Comparison of ENCODE assay signal across 8 cellular contexts in the genomic region with DNA sequence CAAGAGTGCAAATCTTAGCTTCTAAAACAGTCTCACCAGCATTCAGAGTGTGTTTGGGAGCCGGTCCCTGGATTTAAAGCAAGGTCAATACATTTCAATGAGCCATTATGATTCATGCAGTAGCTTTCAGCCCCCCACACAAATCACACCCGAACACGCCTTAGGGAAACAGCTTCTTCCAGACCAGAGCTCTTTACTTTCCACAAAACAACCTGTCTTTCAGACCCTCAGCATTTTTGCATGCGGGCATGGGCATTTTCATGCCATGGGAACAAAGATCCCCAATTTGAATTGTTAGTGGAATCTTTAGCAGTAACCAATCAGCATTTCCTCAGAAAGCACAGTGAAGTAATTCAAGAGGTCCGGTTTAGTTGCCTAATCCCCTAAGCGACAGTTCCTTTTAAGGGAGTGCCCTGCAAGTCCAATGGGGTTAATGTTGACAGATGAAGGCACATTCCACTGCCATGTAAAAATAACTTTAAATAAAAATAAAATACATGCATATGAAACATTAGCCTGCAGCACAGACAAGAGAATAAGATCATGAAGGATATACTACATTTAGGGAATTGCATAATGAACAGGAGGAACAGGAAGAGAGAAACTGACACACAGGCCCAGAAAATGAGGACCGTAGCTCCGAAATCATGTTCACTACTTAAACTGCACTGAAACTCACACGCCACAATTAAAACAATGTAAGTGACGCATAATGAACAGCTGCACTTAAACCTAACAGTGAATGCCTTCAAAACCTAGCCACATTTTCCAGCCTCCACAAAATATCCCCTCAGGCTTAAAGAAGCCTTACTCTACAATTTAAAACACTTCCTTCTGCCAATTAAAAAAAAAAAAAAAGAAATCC. TPM values are rescaled to one million over a fixed set of nuclear protein-coding genes. Genes with fewer than 3 reads are reported as not detected.
DNase-seq lines count a peak whose midpoint lies in the region; TF ChIP-seq lines count a peak whose summit lies in the region.

No MANE protein-coding gene starts in this region.

- peaks cover 22% of the 10 kb centered on the region for H3K36me3 Mint-ChIP-seq in activated CD4-positive, alpha-beta T cell treated with anti-CD3 and anti-CD28 coated beads, Interleukin-2, amount 10 ng/mL, durations not matched to agents 24 days and 14 days (ENCODE audit: low read depth)

- H3K27me3 ChIP-seq in WERI-Rb-1 (ENCODE audit: insufficient read depth, low read depth, severe bottlenecking) (no peaks in the 10 kb centered on the region), iPS-18a (ENCODE audit: control insufficient read depth, insufficient read depth, low read length) (peaks cover 62% of the 10 kb centered on the region), stomach smooth muscle (ENCODE audit: control insufficient read depth in 1 of 2, insufficient read depth in 2 of 2, low read length in 2 of 2) (no peaks in the 10 kb centered on the region)

- H3K4me3 ChIP-seq in WERI-Rb-1 (ENCODE audit: low read depth, low read length) (peak overlapping the region; percentile 25), iPS-18a (ENCODE audit: low read length) (peak overlapping the region; percentile 34), stomach smooth muscle (ENCODE audit: low read length in 2 of 2) (peak overlapping the region; percentile 13 to 44)

- TF ChIP-seq CTCF in WERI-Rb-1 (IDR thresholded peaks at IDR 0.05; ENCODE audit: low read depth, low read length): no peak
- TF ChIP-seq CTCF in GM10266 (IDR thresholded peaks at IDR 0.05; ENCODE audit: control insufficient read depth, insufficient read depth, low read depth, missing control alignments): no peak

- peaks cover 20% of the 10 kb centered on the region for H3K36me3 ChIP-seq in WERI-Rb-1
- no peaks in the 10 kb centered on the region for H3K36me3 ChIP-seq in iPS-18a (ENCODE audit: control insufficient read depth, low read depth, low read length)
- H3K36me3 ChIP-seq in stomach smooth muscle (ENCODE audit: control insufficient read depth in 2 of 2, insufficient read depth in 2 of 2, low read length in 2 of 2): no peaks in the 10 kb centered on the region

- H3K27ac Mint-ChIP-seq in activated CD4-positive, alpha-beta T cell treated with anti-CD3 and anti-CD28 coated beads, Interleukin-2, amount 10 ng/mL, durations not matched to agents 24 days and 14 days: no peak overlapping the region

- peaks cover 69% of the 10 kb centered on the region for H3K4me1 Mint-ChIP-seq in activated CD4-positive, alpha-beta T cell treated with anti-CD3 and anti-CD28 coated beads, Interleukin-2, amount 10 ng/mL, durations not matched to agents 24 days and 14 days

- H3K9me3 Mint-ChIP-seq in activated CD4-positive, alpha-beta T cell treated with anti-CD3 and anti-CD28 coated beads, Interleukin-2, amount 10 ng/mL, durations not matched to agents 24 days and 14 days: peaks cover 7% of the 10 kb centered on the region

- intact Hi-C loops in activated CD4-positive, alpha-beta T cell treated with anti-CD3 and anti-CD28 coated beads, Interleukin-2, amount 10 ng/mL, durations not matched to agents 24 days and 14 days (cut with micrococcal nuclease): loop anchor here (10.0 kb wide), 1 partner anchor 343 kb away; a partner anchor contains a TSS

- peaks cover 28% of the 10 kb centered on the region for H3K4me1 ChIP-seq in iPS-18a (ENCODE audit: control insufficient read depth, low read depth, low read length)
- peaks cover 49% of the 10 kb centered on the region for H3K4me1 ChIP-seq in stomach smooth muscle (ENCODE audit: control insufficient read depth, insufficient read depth, low read length)

- peaks cover 8% of the 10 kb centered on the region for H3K27me3 Mint-ChIP-seq in activated CD4-positive, alpha-beta T cell treated with anti-CD3 and anti-CD28 coated beads, Interleukin-2, amount 10 ng/mL, durations not matched to agents 24 days and 14 days

- H3K9ac ChIP-seq in iPS-18a (ENCODE audit: low read length) (peak overlapping the region; percentile 18), stomach smooth muscle (ENCODE audit: low read length in 2 of 2) (peak overlapping the region; percentile 3 to 22)

- DNase-seq in HT1080 (ENCODE audit: low read depth) (peak; percentile 79), WERI-Rb-1 (no peak), T-helper 2 cell (no peak), GM10266 (ENCODE audit: extremely low spot score) (no peak), SKM-1 treated with dmso at 0.1 percent for 144 hours (lab: John Stamatoyannopoulos, UW; ENCODE audit: unreplicated experiment) (no peak)
- no peak for DNase-seq in activated CD4-positive, alpha-beta T cell treated with anti-CD3 and anti-CD28 coated beads, Interleukin-2, amount 10 ng/mL, durations not matched to agents 24 days and 14 days

- H3K9me3 ChIP-seq in WERI-Rb-1 (ENCODE audit: severe bottlenecking) (no peaks in the 10 kb centered on the region), iPS-18a (ENCODE audit: control insufficient read depth, low read depth, low read length) (no peaks in the 10 kb centered on the region), stomach smooth muscle (ENCODE audit: control insufficient read depth in 2 of 2, low read length in 2 of 2) (no peaks in the 10 kb centered on the region)

- H3K27ac ChIP-seq in WERI-Rb-1 (peak overlapping the region; percentile 43), iPS-18a (ENCODE audit: low read length) (no peak overlapping the region), stomach smooth muscle (ENCODE audit: low read length) (no peak overlapping the region)

- H3K4me3 Mint-ChIP-seq in activated CD4-positive, alpha-beta T cell treated with anti-CD3 and anti-CD28 coated beads, Interleukin-2, amount 10 ng/mL, durations not matched to agents 24 days and 14 days: no peak overlapping the region

RNA-seq across cellular contexts. Expression of a gene that starts 4.0 kb away (rescaled TPM):
- 62.9 and 87.4 TPM in 2 replicates for total RNA-seq in HT1080 (2014; rRNA removed; shearing (Covaris generic))
- polyA plus RNA-seq in HT1080 (2015; cell fraction: cytosol; rRNA removed): 75.8 and 89.1 TPM in 2 replicates
- polyA plus RNA-seq in HT1080 (2015; cell fraction: nucleus; rRNA removed): 53.5 and 55.6 TPM in 2 replicates
- total RNA-seq in activated CD4-positive, alpha-beta T cell treated with anti-CD3 and anti-CD28 coated beads, Interleukin-2, amount 10 ng/mL, durations not matched to agents 24 days and 14 days: 9.2 and 9.5 TPM in 2 replicates

RNA-seq across cellular contexts. Expression of a gene that starts 56.6 kb away (rescaled TPM):
- total RNA-seq in HT1080 (2014; rRNA removed; shearing (Covaris generic)): 30.1 and 46.1 TPM in 2 replicates
- polyA plus RNA-seq in HT1080 (2015; cell fraction: cytosol; rRNA removed): 18.1 and 19.7 TPM in 2 replicates
- 106 and 111 TPM in 2 replicates for polyA plus RNA-seq in HT1080 (2015; cell fraction: nucleus; rRNA removed)
- total RNA-seq in activated CD4-positive, alpha-beta T cell treated with anti-CD3 and anti-CD28 coated beads, Interleukin-2, amount 10 ng/mL, durations not matched to agents 24 days and 14 days: 23.8 and 25.8 TPM in 2 replicates
